ENCODE assay signal across 1 cellular context in genomic region chr11:62621567-62622470, GRCh38.
TF ChIP-seq lines count a peak whose summit lies in the region.

Gene B3GAT3 (minus strand): TSS chr11:62621986. CDS start chr11:62621947, 39 bp downstream.

TF ChIP-seq in HEK293, 187 proteins besides CTCF, POLR2A, EP300 and RAD21 (continued from another document and continues in another):
- TF ChIP-seq ZNF768 (tag by site-specific recombination; IDR thresholded peaks at IDR 0.05), result no peak
- no peak for TF ChIP-seq ZNF76 (tag by site-specific recombination; IDR thresholded peaks at IDR 0.05; ENCODE audit: borderline replicate concordance, low read depth)
- peak; percentile 32; the same call in 1 of the 2 replicates for TF ChIP-seq PRDM10 (tag by site-specific recombination; IDR thresholded peaks at IDR 0.05)
- peak; percentile 57 for TF ChIP-seq ZXDB (tag by site-specific recombination; IDR thresholded peaks at IDR 0.05)
- no peak for TF ChIP-seq ZNF555 (tag by site-specific recombination; conservative IDR thresholded peaks at IDR 0.05)
- peak; percentile 99 for TF ChIP-seq ATF2 (tag by site-specific recombination; IDR thresholded peaks at IDR 0.05; ENCODE audit: low read depth)
- TF ChIP-seq ZNF510 (tag by site-specific recombination; IDR thresholded peaks at IDR 0.05; ENCODE audit: insufficient replicate concordance), result no peak
- TF ChIP-seq ZNF335 (tag by site-specific recombination; conservative IDR thresholded peaks at IDR 0.05), result peak; percentile 49
- TF ChIP-seq ZBTB7A (tag by site-specific recombination; IDR thresholded peaks at IDR 0.05; ENCODE audit: low read depth), result peak; percentile 39; the same call in 1 of the 2 replicates
- TF ChIP-seq EGR2 (tag by site-specific recombination; IDR thresholded peaks at IDR 0.05; ENCODE audit: low read depth), result peak; percentile 38; the same call in 1 of the 2 replicates
- TF ChIP-seq WT1 (tag by site-specific recombination; IDR thresholded peaks at IDR 0.05), result peak; percentile 76
- TF ChIP-seq ZNF354C (tag by site-specific recombination; IDR thresholded peaks at IDR 0.05; ENCODE audit: borderline replicate concordance, low read depth), result no peak
- TF ChIP-seq KLF16 (tag by site-specific recombination; IDR thresholded peaks at IDR 0.05), result peak; percentile 65; the same call in 1 of the 2 replicates
- no peak for TF ChIP-seq AEBP2 (tag by site-specific recombination; IDR thresholded peaks at IDR 0.05; ENCODE audit: borderline replicate concordance)
- no peak; the same call in 1 of the 2 replicates for TF ChIP-seq ZFP37 (tag by site-specific recombination; IDR thresholded peaks at IDR 0.05)
- TF ChIP-seq ZNF677 (tag by site-specific recombination; IDR thresholded peaks at IDR 0.05), result no peak
- TF ChIP-seq ZNF19 (tag by site-specific recombination; IDR thresholded peaks at IDR 0.05; ENCODE audit: low read depth), result no peak
- no peak for TF ChIP-seq ZNF221 (tag by site-specific recombination; IDR thresholded peaks at IDR 0.05; ENCODE audit: borderline replicate concordance)
- no peak for TF ChIP-seq ZBTB6 (tag by site-specific recombination; IDR thresholded peaks at IDR 0.05)
- TF ChIP-seq ZNF112 (tag by site-specific recombination; IDR thresholded peaks at IDR 0.05), result no peak
- TF ChIP-seq GLI2 (tag by site-specific recombination; IDR thresholded peaks at IDR 0.05; ENCODE audit: borderline replicate concordance, low read depth), result no peak
- TF ChIP-seq ZBTB44 (tag by site-specific recombination; IDR thresholded peaks at IDR 0.05), result no peak
- no peak for TF ChIP-seq ZNF23 (tag by site-specific recombination; IDR thresholded peaks at IDR 0.05; ENCODE audit: borderline replicate concordance)
- no peak for TF ChIP-seq TSHZ1 (tag by site-specific recombination; IDR thresholded peaks at IDR 0.05; ENCODE audit: borderline replicate concordance)
- no peak for TF ChIP-seq MEIS1 (CRISPR knock-in tag; IDR thresholded peaks at IDR 0.05; ENCODE audit: borderline replicate concordance)
- TF ChIP-seq ZNF530 (tag by site-specific recombination; IDR thresholded peaks at IDR 0.05; ENCODE audit: low read depth), result no peak
- no peak for TF ChIP-seq HOXC10 (CRISPR knock-in tag; IDR thresholded peaks at IDR 0.05)
- no peak for TF ChIP-seq SETDB1 (IDR thresholded peaks at IDR 0.05; ENCODE audit: insufficient read length, low read length)
- TF ChIP-seq ZNF324 (tag by site-specific recombination; IDR thresholded peaks at IDR 0.05), result 0 out of 2 replicates have a peak, but pooled peaks have one; percentile 47
- TF ChIP-seq ZNF157 (tag by site-specific recombination; IDR thresholded peaks at IDR 0.05), result no peak
- peak; percentile 98 for TF ChIP-seq ZNF580 (tag by site-specific recombination; IDR thresholded peaks at IDR 0.05)
- TF ChIP-seq YY1 (tag by site-specific recombination; IDR thresholded peaks at IDR 0.05), result peak; percentile 64; the same call in 1 of the 2 replicates
- peak; percentile 96 for TF ChIP-seq SP2 (tag by site-specific recombination; IDR thresholded peaks at IDR 0.05)
- TF ChIP-seq ZBTB1 (tag by site-specific recombination; IDR thresholded peaks at IDR 0.05), result no peak
- TF ChIP-seq ZNF791 (tag by site-specific recombination; IDR thresholded peaks at IDR 0.05), result no peak
- TF ChIP-seq ZNF404 (tag by site-specific recombination; IDR thresholded peaks at IDR 0.05), result no peak
- TF ChIP-seq HOXA7 (CRISPR knock-in tag; IDR thresholded peaks at IDR 0.05; ENCODE audit: borderline replicate concordance), result no peak
- TF ChIP-seq ZFP69B (tag by site-specific recombination; IDR thresholded peaks at IDR 0.05), result 0 out of 2 replicates have a peak, but pooled peaks have one; percentile 28
- peak; percentile 76 for TF ChIP-seq KLF1 (tag by site-specific recombination; IDR thresholded peaks at IDR 0.05)
- TF ChIP-seq ZNF121 (tag by site-specific recombination; IDR thresholded peaks at IDR 0.05), result no peak
- no peak for TF ChIP-seq ZNF155 (tag by site-specific recombination; IDR thresholded peaks at IDR 0.05)
- TF ChIP-seq ZNF169 (tag by site-specific recombination; IDR thresholded peaks at IDR 0.05), result no peak
- TF ChIP-seq RBAK (tag by site-specific recombination; IDR thresholded peaks at IDR 0.05), result no peak
- no peak for TF ChIP-seq SCRT2 (tag by site-specific recombination; IDR thresholded peaks at IDR 0.05)
- no peak for TF ChIP-seq ZNF658 (tag by site-specific recombination; IDR thresholded peaks at IDR 0.05)
- no peak for TF ChIP-seq ZNF704 (tag by site-specific recombination; IDR thresholded peaks at IDR 0.05)
- TF ChIP-seq ZNF394 (tag by site-specific recombination; IDR thresholded peaks at IDR 0.05; ENCODE audit: borderline replicate concordance), result no peak
- TF ChIP-seq ZBTB10 (tag by site-specific recombination; IDR thresholded peaks at IDR 0.05), result 0 out of 2 replicates have a peak, but pooled peaks have one; percentile 38
- no peak for TF ChIP-seq ZNF621 (tag by site-specific recombination; IDR thresholded peaks at IDR 0.05)
- peak; percentile 97 for TF ChIP-seq ZNF341 (tag by site-specific recombination; IDR thresholded peaks at IDR 0.05; ENCODE audit: low read depth)
- TF ChIP-seq ZNF596 (tag by site-specific recombination; IDR thresholded peaks at IDR 0.05), result no peak
- TF ChIP-seq ZNF292 (tag by site-specific recombination; IDR thresholded peaks at IDR 0.05; ENCODE audit: borderline replicate concordance, low read depth), result no peak
